In genomic region chr2:10415048-10415447, GRCh38 we compare ENCODE assay signal across 19 cellular contexts. TPM values are rescaled to one million over a fixed set of nuclear protein-coding genes. Genes with fewer than 3 reads are reported as not detected.
A peak's percentile ranks its signal among the peaks of the same experiment; 100 is the strongest.
DNase-seq lines count a peak whose midpoint lies in the region; ATAC-seq and TF ChIP-seq lines count a peak whose summit lies in the region.
"Had no signal": no experiment of that assay in that cellular context is flagged by ENCODE, and none has a peak within 500 bp of the region (broad histone marks: within the 10 kb centered on the region; RNA-seq: fewer than 3 reads in every experiment).

No MANE protein-coding gene starts in this region.

- no peak overlapping the region for H4K8ac ChIP-seq in trophoblast cell (ENCODE audit: low read depth, low read length)

- no peak for TF ChIP-seq CTCF in body of pancreas (IDR thresholded peaks at IDR 0.05)
- TF ChIP-seq CTCF in vagina (IDR thresholded peaks at IDR 0.05): no peak

- H3K18ac ChIP-seq in trophoblast cell (ENCODE audit: low read length): no peak overlapping the region

- no peak overlapping the region for H3K4me3 Mint-ChIP-seq in T-cell

- DNase-seq in DMS53 (lab: John Stamatoyannopoulos, UW) (peak; percentile 16), DMS53 treated with DMSO at 0.1 percent for 48 hours (lab: John Stamatoyannopoulos, UW; ENCODE audit: unreplicated experiment) (no peak), COLO668 (lab: John Stamatoyannopoulos, UW; ENCODE audit: unreplicated experiment) (peak; percentile 65), body of pancreas (no peak), trophoblast cell (no peak), T-cell (no peak), vagina (ENCODE audit: extremely low spot score in 2 of 2) (no peak)
- no peak for DNase-seq in activated CD4-positive, alpha-beta T cell treated with anti-CD3 and anti-CD28 coated beads, Interleukin-2, amount 50 U/mL, for 4 hours
- DNase-seq: AML-193, GF-D8, GM23248, KG1, MV-4-11, NCI-H82, PC-9 had no signal

- TF ChIP-seq POLR2A in body of pancreas (IDR thresholded peaks at IDR 0.05) (no peak), vagina (IDR thresholded peaks at IDR 0.05) (no peak)

- H3K27me3 ChIP-seq in body of pancreas (no peaks in the 10 kb centered on the region), trophoblast cell (ENCODE audit: insufficient read depth, low read length) (no peaks in the 10 kb centered on the region), vagina (no peaks in the 10 kb centered on the region)

- peaks cover 21% of the 10 kb centered on the region for H3K36me3 Mint-ChIP-seq in T-cell

- no peak overlapping the region for H3K14ac ChIP-seq in trophoblast cell (ENCODE audit: low read length)

- H2BK12ac ChIP-seq in trophoblast cell (ENCODE audit: low read length): no peak overlapping the region

- no peaks in the 10 kb centered on the region for H3K79me2 ChIP-seq in trophoblast cell (ENCODE audit: control insufficient read depth, insufficient read depth, low read length, poor library complexity)

- POLR2A ChIA-PET in T-cell (lab: Charles Lee): no interaction called here

- CTCF ChIA-PET in T-cell (lab: Charles Lee): no interaction called here

- H2AK5ac ChIP-seq in trophoblast cell (ENCODE audit: low read length): no peak overlapping the region

- H3K23ac ChIP-seq in trophoblast cell (ENCODE audit: low read length): no peak overlapping the region

- no peaks in the 10 kb centered on the region for H3K9me3 ChIP-seq in body of pancreas
- H3K9me3 ChIP-seq in trophoblast cell (ENCODE audit: insufficient read depth, low read depth, low read length): no peaks in the 10 kb centered on the region
- no peaks in the 10 kb centered on the region for H3K9me3 ChIP-seq in vagina
- H3K9me3 ChIP-seq: HAP-1 had no signal

- peaks cover 4 to 11% (median 7%) of the 10 kb centered on the region in 3 donors for H3K4me1 Mint-ChIP-seq in T-cell

- H2BK120ac ChIP-seq in trophoblast cell (ENCODE audit: insufficient read depth, low read length, poor library complexity): no peak overlapping the region

- H3K36me3 ChIP-seq in body of pancreas (replicated peaks in 1 of 2; ENCODE audit: insufficient read depth in 1 of 2, low read depth in 2 of 2) (no peaks in the 10 kb centered on the region), trophoblast cell (ENCODE audit: control insufficient read depth in 1 of 2, insufficient read depth in 2 of 2, low read length in 2 of 2) (peaks cover 3 to 5% of the 10 kb centered on the region in 2 experiments), vagina (no peaks in the 10 kb centered on the region)
- H3K36me3 ChIP-seq: HAP-1 had no signal

- H2BK5ac ChIP-seq in trophoblast cell (ENCODE audit: low read depth, low read length, poor library complexity): no peak overlapping the region

- H3K4me2 ChIP-seq in trophoblast cell (ENCODE audit: low read length): no peak overlapping the region

- H4K91ac ChIP-seq in trophoblast cell (ENCODE audit: low read depth, low read length): no peak overlapping the region

- H2AFZ ChIP-seq in trophoblast cell (ENCODE audit: insufficient read depth, low read length, poor library complexity): no peak overlapping the region
- H2AFZ ChIP-seq: GM23248, PC-9 had no signal

- H3K9ac ChIP-seq in trophoblast cell (ENCODE audit: low read length): no peak overlapping the region
- H3K9ac ChIP-seq: GM23248 had no signal

- no peaks in the 10 kb centered on the region for H3K9me3 Mint-ChIP-seq in T-cell

- H3K4ac ChIP-seq in trophoblast cell (ENCODE audit: low read depth, low read length): no peak overlapping the region

- H3K27ac ChIP-seq in body of pancreas: peak overlapping the region in 3 of 4 donors; percentile 40 to 83 (median 75)
- no peak overlapping the region for H3K27ac ChIP-seq in trophoblast cell (ENCODE audit: low read depth, low read length)
- H3K27ac ChIP-seq in vagina: no peak overlapping the region
- H3K27ac ChIP-seq: 22Rv1, C4-2B, GM23248, PC-9 had no signal

- H3K4me3 ChIP-seq in body of pancreas (no peak overlapping the region), trophoblast cell (ENCODE audit: low read depth, low read length) (peak overlapping the region; percentile 41), vagina (no peak overlapping the region)
- H3K4me3 ChIP-seq: GM23248, HAP-1, PC-9 had no signal

- ATAC-seq in body of pancreas (no peak), T-cell (replicated peaks in 1 of 4) (no peak)
- ATAC-seq: SK-N-SH treated with all-trans-retinoic acid at 6 μM for 48 hours had no signal

- H3K27ac Mint-ChIP-seq in T-cell: no peak overlapping the region

- intact Hi-C loops in body of pancreas (cut with DNase I) (no loop called here), vagina (cut with DNase I) (loop anchor here (10.0 kb wide), 1 partner anchor 280 kb away; no protein-coding TSS in a partner anchor)

- H3K4me1 ChIP-seq in body of pancreas (peaks cover 63% of the 10 kb centered on the region), trophoblast cell (ENCODE audit: control insufficient read depth in 1 of 2, insufficient read depth in 2 of 2, low read length in 2 of 2) (peaks cover 0 to 1% of the 10 kb centered on the region in 2 experiments), vagina (no peaks in the 10 kb centered on the region)
- H3K4me1 ChIP-seq: HAP-1 had no signal

- H4K12ac ChIP-seq in trophoblast cell (ENCODE audit: low read depth, low read length): no peak overlapping the region

- no peaks in the 10 kb centered on the region for H3K27me3 Mint-ChIP-seq in T-cell

- WGBS in body of pancreas, 2 donors: 60 to 62% methylated on average over 7 to 8 of the region's 8 CpGs
- WGBS in trophoblast cell (ENCODE audit: extremely low coverage, insufficient coverage, insufficient read length): no CpG with 5 or more reads among the region's 8 CpGs

- no peaks in the 10 kb centered on the region for H3K79me1 ChIP-seq in trophoblast cell (ENCODE audit: low read length)

RNA-seq across cellular contexts. Expression of gene ODC1, which starts 33.1 kb away (rescaled TPM):
- total RNA-seq in body of pancreas: 10 to 100 TPM; 31.9 to 59.7 TPM
- polyA plus RNA-seq in trophoblast cell (2013): 175 and 189 TPM in 2 replicates
- total RNA-seq in T-cell: 100 to 1,000 TPM in 1 of 5 donors, 10 to 100 TPM in 4; 40.6 to 102 (median 53.3) TPM
- 34.9 TPM for total RNA-seq in vagina

Comparison
In these comparisons a context has a peak if more than half of its experiments do, and no peak if none do; other contexts are left out.
1. DNase-seq: peak in DMS53 (single experiment) and COLO668 (single experiment); none in DMS53 treated with DMSO at 0.1 percent for 48 hours (single experiment), body of pancreas (0 of 4), trophoblast cell (0 of 2), activated CD4-positive, alpha-beta T cell treated with anti-CD3 and anti-CD28 coated beads, Interleukin-2, amount 50 U/mL, for 4 hours (0 of 2), T-cell (0 of 34) and vagina (0 of 2).
2. H3K27ac ChIP-seq: peak in body of pancreas (3 of 4); none in trophoblast cell (single experiment) and vagina (single experiment).